1 cellular context compared by ENCODE assay signal in genomic region chr3:116267139-116267538, GRCh38.
TF ChIP-seq lines count a peak whose summit lies in the region.

No MANE protein-coding gene starts in this region.

TF ChIP-seq in SK-N-SH treated with all-trans-retinoic acid at 6 μM for 48 hours, 23 proteins besides CTCF, POLR2A, EP300 and RAD21:
- TF ChIP-seq, protein P1, sequence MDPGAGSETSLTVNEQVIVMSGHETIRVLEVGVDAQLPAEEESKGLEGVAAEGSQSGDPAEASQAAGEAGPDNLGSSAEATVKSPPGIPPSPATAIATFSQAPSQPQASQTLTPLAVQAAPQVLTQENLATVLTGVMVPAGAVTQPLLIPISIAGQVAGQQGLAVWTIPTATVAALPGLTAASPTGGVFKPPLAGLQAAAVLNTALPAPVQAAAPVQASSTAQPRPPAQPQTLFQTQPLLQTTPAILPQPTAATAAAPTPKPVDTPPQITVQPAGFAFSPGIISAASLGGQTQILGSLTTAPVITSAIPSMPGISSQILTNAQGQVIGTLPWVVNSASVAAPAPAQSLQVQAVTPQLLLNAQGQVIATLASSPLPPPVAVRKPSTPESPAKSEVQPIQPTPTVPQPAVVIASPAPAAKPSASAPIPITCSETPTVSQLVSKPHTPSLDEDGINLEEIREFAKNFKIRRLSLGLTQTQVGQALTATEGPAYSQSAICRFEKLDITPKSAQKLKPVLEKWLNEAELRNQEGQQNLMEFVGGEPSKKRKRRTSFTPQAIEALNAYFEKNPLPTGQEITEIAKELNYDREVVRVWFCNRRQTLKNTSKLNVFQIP (CRISPR knock-in tag; IDR thresholded peaks at IDR 0.05; ENCODE audit: borderline replicate concordance, low read depth), result no peak
- TF ChIP-seq TOX (CRISPR knock-in tag; IDR thresholded peaks at IDR 0.05; ENCODE audit: borderline replicate concordance) (no peak), CSDC2 (CRISPR knock-in tag; IDR thresholded peaks at IDR 0.05) (no peak), TCF4 (CRISPR knock-in tag; IDR thresholded peaks at IDR 0.05; ENCODE audit: borderline replicate concordance) (no peak), TSHZ2 (CRISPR knock-in tag; IDR thresholded peaks at IDR 0.05) (no peak), ZC3H10 (CRISPR knock-in tag; IDR thresholded peaks at IDR 0.05) (no peak), CREB5 (CRISPR knock-in tag; IDR thresholded peaks at IDR 0.05; ENCODE audit: low read depth) (no peak), CSRNP3 (CRISPR knock-in tag; IDR thresholded peaks at IDR 0.05) (no peak), BACH2 (CRISPR knock-in tag; IDR thresholded peaks at IDR 0.05; ENCODE audit: borderline replicate concordance) (no peak), ESRRG (CRISPR knock-in tag; IDR thresholded peaks at IDR 0.05) (no peak), PPARA (CRISPR knock-in tag; IDR thresholded peaks at IDR 0.05; ENCODE audit: borderline replicate concordance) (no peak), RARB (CRISPR knock-in tag; IDR thresholded peaks at IDR 0.05) (no peak), ARNTL (CRISPR knock-in tag; IDR thresholded peaks at IDR 0.05; ENCODE audit: borderline replicate concordance, low read depth) (no peak), ZNF70 (CRISPR knock-in tag; IDR thresholded peaks at IDR 0.05) (no peak), ZFP3 (CRISPR knock-in tag; IDR thresholded peaks at IDR 0.05) (no peak), GLIS3 (CRISPR knock-in tag; IDR thresholded peaks at IDR 0.05) (no peak), SNAI2 (CRISPR knock-in tag; IDR thresholded peaks at IDR 0.05) (no peak), ZFP30 (CRISPR knock-in tag; IDR thresholded peaks at IDR 0.05) (no peak)
- TF ChIP-seq, protein P2, sequence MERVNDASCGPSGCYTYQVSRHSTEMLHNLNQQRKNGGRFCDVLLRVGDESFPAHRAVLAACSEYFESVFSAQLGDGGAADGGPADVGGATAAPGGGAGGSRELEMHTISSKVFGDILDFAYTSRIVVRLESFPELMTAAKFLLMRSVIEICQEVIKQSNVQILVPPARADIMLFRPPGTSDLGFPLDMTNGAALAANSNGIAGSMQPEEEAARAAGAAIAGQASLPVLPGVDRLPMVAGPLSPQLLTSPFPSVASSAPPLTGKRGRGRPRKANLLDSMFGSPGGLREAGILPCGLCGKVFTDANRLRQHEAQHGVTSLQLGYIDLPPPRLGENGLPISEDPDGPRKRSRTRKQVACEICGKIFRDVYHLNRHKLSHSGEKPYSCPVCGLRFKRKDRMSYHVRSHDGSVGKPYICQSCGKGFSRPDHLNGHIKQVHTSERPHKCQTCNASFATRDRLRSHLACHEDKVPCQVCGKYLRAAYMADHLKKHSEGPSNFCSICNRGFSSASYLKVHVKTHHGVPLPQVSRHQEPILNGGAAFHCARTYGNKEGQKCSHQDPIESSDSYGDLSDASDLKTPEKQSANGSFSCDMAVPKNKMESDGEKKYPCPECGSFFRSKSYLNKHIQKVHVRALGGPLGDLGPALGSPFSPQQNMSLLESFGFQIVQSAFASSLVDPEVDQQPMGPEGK (CRISPR knock-in tag; IDR thresholded peaks at IDR 0.05; ENCODE audit: borderline replicate concordance), result no peak
TF ChIP-seq in SK-N-SH treated with all-trans-retinoic acid at 6 μM for 48 hours: peak in this region for 0.
